1 cellular context compared by ENCODE assay signal in genomic region chr7:139854803-139855497, GRCh38.
TF ChIP-seq lines count a peak whose summit lies in the region.

No MANE protein-coding gene starts in this region.

TF ChIP-seq in K562, 482 proteins besides CTCF, POLR2A, EP300 and RAD21 (continued from another document and continues in another):
- TF ChIP-seq AFF1 (IDR thresholded peaks at IDR 0.05; ENCODE audit: low read depth in 1 of 2, partially characterized antibody in 2 of 2) (no peak), ZBTB11 (CRISPR knock-in tag; IDR thresholded peaks at IDR 0.05) (no peak), HNRNPL (IDR thresholded peaks at IDR 0.05; ENCODE audit: low read depth, low read length) (no peak), ZNF140 (CRISPR knock-in tag; IDR thresholded peaks at IDR 0.05) (no peak), HMGXB4 (CRISPR knock-in tag; IDR thresholded peaks at IDR 0.05) (no peak), ZBTB7A (IDR thresholded peaks at IDR 0.05; ENCODE audit: borderline replicate concordance, control insufficient read depth, low read depth, low read length) (no peak), MXI1 (IDR thresholded peaks at IDR 0.05; ENCODE audit: low read depth, low read length) (no peak), HCFC1 (IDR thresholded peaks at IDR 0.05; ENCODE audit: low read depth, low read length) (no peak), ARNT (IDR thresholded peaks at IDR 0.05) (no peak), HNRNPUL1 (IDR thresholded peaks at IDR 0.05; ENCODE audit: low read length) (no peak), PBX2 (CRISPR knock-in tag; IDR thresholded peaks at IDR 0.05; ENCODE audit: low read depth) (no peak), PBX2 (tag; conservative IDR thresholded peaks at IDR 0.05; ENCODE audit: low read depth) (0 out of 2 replicates have a peak, but pooled peaks have one; percentile 5), SMARCC2 (IDR thresholded peaks at IDR 0.05; ENCODE audit: low read depth) (no peak), THRA (IDR thresholded peaks at IDR 0.05) (no peak), PKNOX1 (IDR thresholded peaks at IDR 0.05) (no peak), ZNF184 (CRISPR knock-in tag; IDR thresholded peaks at IDR 0.05) (no peak), OTX1 (CRISPR knock-in tag; IDR thresholded peaks at IDR 0.05) (peak; percentile 63; the same call in 1 of the 2 replicates), PHF8 (IDR thresholded peaks at IDR 0.05; ENCODE audit: borderline replicate concordance, low read length) (0 out of 2 replicates have a peak, but pooled peaks have one; percentile 34), SMAD4 (CRISPR knock-in tag; conservative IDR thresholded peaks at IDR 0.05) (no peak), BRF1 (IDR thresholded peaks at IDR 0.05; ENCODE audit: borderline replicate concordance, extremely low read depth, insufficient read length) (no peak), TAF1 (IDR thresholded peaks at IDR 0.05; ENCODE audit: control insufficient read depth, extremely low read depth, insufficient read depth, low read length, severe bottlenecking) (no peak), MYC (IDR thresholded peaks at IDR 0.05; ENCODE audit: low read depth, low read length) (no peak), MYC (CRISPR knock-in tag; IDR thresholded peaks at IDR 0.05; ENCODE audit: borderline replicate concordance, low read depth) (0 out of 2 replicates have a peak, but pooled peaks have one; percentile 12), MEF2A (IDR thresholded peaks at IDR 0.05; ENCODE audit: control insufficient read depth, low read depth, low read length) (no peak), SUPT5H (IDR thresholded peaks at IDR 0.05) (no peak), THRAP3 (IDR thresholded peaks at IDR 0.05; ENCODE audit: borderline replicate concordance) (no peak), BCL6 (CRISPR knock-in tag; IDR thresholded peaks at IDR 0.05) (no peak), TEAD2 (tag; IDR thresholded peaks at IDR 0.05) (0 out of 2 replicates have a peak, but pooled peaks have one; percentile 8), MBD2 (IDR thresholded peaks at IDR 0.05; ENCODE audit: borderline replicate concordance, low read depth) (no peak), DMBX1 (CRISPR knock-in tag; IDR thresholded peaks at IDR 0.05; ENCODE audit: borderline replicate concordance) (no peak), KAT8 (IDR thresholded peaks at IDR 0.05; ENCODE audit: low read depth) (no peak), THRB (CRISPR knock-in tag; conservative IDR thresholded peaks at IDR 0.05) (0 out of 2 replicates have a peak, but pooled peaks have one; percentile 22), USF1 (CRISPR knock-in tag; IDR thresholded peaks at IDR 0.05) (no peak), SFPQ (IDR thresholded peaks at IDR 0.05; ENCODE audit: low read depth, low read length) (no peak), ZSCAN29 (IDR thresholded peaks at IDR 0.05) (no peak), SREBF1 (IDR thresholded peaks at IDR 0.05; ENCODE audit: borderline replicate concordance, low read depth, low read length) (no peak), LARP7 (IDR thresholded peaks at IDR 0.05) (no peak), KLF1 (tag; IDR thresholded peaks at IDR 0.05) (no peak)
